ENCODE assay signal across 12 cellular contexts in the genomic region with DNA sequence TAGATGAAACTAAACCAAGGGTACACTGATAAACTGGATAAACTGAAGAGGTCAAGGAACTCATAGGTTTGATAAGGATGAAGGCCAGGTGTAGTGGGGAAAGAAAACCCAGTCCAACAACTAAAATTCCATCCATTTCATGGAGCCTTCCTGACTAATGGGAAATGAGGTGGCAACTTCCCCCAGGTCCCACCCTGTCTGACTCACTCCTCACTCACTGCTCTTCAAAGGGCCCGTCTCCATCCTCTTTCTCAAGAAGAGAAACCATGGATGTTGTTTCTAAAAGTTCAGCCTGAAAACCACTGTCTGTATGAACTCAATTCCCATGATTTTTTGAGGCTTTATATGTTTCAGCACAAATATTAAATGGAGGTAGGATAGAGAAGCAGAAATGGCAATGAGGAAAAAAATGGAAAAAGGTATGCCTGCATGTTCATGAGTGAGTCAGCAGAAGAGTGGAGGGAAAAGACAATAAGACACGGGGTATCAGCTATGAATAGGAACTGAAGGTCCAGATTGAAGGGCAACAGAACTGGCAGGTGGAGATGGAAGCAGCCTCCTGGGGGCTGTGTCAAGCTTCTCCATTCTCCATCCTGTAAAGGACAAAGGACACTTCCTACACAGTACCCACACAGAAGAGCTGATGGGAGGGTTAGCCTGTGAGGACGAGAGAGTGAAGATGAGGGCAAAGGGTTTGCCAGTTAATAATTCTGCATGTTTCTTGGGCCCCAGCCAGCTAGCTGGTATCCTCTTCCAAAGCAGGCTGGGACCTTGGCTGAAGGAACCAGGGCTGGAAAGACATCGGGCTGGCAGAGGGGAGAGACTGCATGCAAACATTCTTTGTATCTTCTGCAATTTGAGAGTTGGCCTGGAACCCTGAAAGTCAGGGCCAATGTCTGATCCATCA. TPM values are rescaled to one million over a fixed set of nuclear protein-coding genes. Genes with fewer than 3 reads are reported as not detected.
DNase-seq lines count a peak whose midpoint lies in the region; ATAC-seq and TF ChIP-seq lines count a peak whose summit lies in the region.
"Had no signal": no experiment of that assay in that cellular context is flagged by ENCODE, and none has a peak within 500 bp of the region (broad histone marks: within the 10 kb centered on the region; RNA-seq: fewer than 3 reads in every experiment).

No MANE protein-coding gene starts in this region.

- no peak overlapping the region for H3K4me3 ChIP-seq in choroid plexus epithelial cell (ENCODE audit: low read depth, low read length)

- peak; percentile 87 for ATAC-seq in left lobe of liver
- ATAC-seq: activated T-cell treated with anti-CD3 and anti-CD28 coated beads, Interleukin-2, amount 50 U/mL, for 4 hours had no signal

- H3K36me3 Mint-ChIP-seq in nephron progenitor cell (ENCODE audit: low read depth), result no peaks in the 10 kb centered on the region

- H3K27me3 Mint-ChIP-seq in nephron progenitor cell (ENCODE audit: low read depth, poor library complexity), result peaks cover 5% of the 10 kb centered on the region

- in situ Hi-C loops in ACHN (cut with HindIII; ENCODE audit: low pct_ligation_motif_present, low pct_unique_long_range_greater_than_20kb, low sequenced_read_pairs), result no loop called here

- TF ChIP-seq CTCF in choroid plexus epithelial cell (conservative IDR thresholded peaks at IDR 0.05; ENCODE audit: low read depth, low read length) (no peak), nephron progenitor cell (IDR thresholded peaks at IDR 0.05) (no peak)

- H3K27ac Mint-ChIP-seq in nephron progenitor cell, result no peak overlapping the region

- DNase-seq in ACHN (peak; percentile 65), LHCN-M2 (ENCODE audit: low read depth) (peak; percentile 81), choroid plexus epithelial cell (ENCODE audit: low read depth) (peak; percentile 64), left lobe of liver (ENCODE audit: low spot score) (peak; percentile 62), KG1 (lab: John Stamatoyannopoulos, UW) (no peak), nephron progenitor cell (no peak), GOT3 (lab: John Stamatoyannopoulos, UW) (no peak)
- DNase-seq in activated CD4-positive, alpha-beta T cell treated with anti-CD3 and anti-CD28 coated beads for 1 hour, result no peak
- DNase-seq: activated T-cell treated with anti-CD3 and anti-CD28 coated beads, Interleukin-2, amount 50 U/mL, for 4 hours; effector CD4-positive, alpha-beta T cell; mesendoderm; NCI-H510A treated with DMSO at 0.1 percent for 48 hours had no signal

- no peak overlapping the region for H3K4me3 Mint-ChIP-seq in nephron progenitor cell
- H3K4me3 Mint-ChIP-seq: activated T-cell treated with anti-CD3 and anti-CD28 coated beads, Interleukin-2, amount 50 U/mL, for 4 hours had no signal

- no peaks in the 10 kb centered on the region for H3K9me3 Mint-ChIP-seq in nephron progenitor cell
- H3K9me3 Mint-ChIP-seq: activated T-cell treated with anti-CD3 and anti-CD28 coated beads, Interleukin-2, amount 50 U/mL, for 4 hours had no signal

- peaks cover 14% of the 10 kb centered on the region for H3K4me1 Mint-ChIP-seq in nephron progenitor cell

RNA-seq across cellular contexts. Expression of a gene that starts 5.5 kb away (rescaled TPM):
- total RNA-seq in LHCN-M2 (2014; rRNA removed) (84.8 and 88.4 TPM in 2 replicates), left lobe of liver (21.7 TPM)
- 179 TPM for polyA plus RNA-seq in LHCN-M2 (2012)

RNA-seq across cellular contexts. Expression of a gene that starts 14.5 kb away (rescaled TPM):
- 203 and 206 TPM in 2 replicates for total RNA-seq in LHCN-M2 (2014; rRNA removed)
- polyA plus RNA-seq in LHCN-M2 (2012), result 108 TPM
- total RNA-seq in left lobe of liver, result 0.78 TPM

RNA-seq across cellular contexts. Expression of a gene that starts 16.3 kb away (rescaled TPM):
- total RNA-seq in LHCN-M2 (2014; rRNA removed) (31.5 and 31.7 TPM in 2 replicates), left lobe of liver (19.7 TPM)
- 40.8 TPM for polyA plus RNA-seq in LHCN-M2 (2012)

RNA-seq across cellular contexts. Expression of a gene that starts 16.4 kb away (rescaled TPM):
- total RNA-seq in LHCN-M2 (2014; rRNA removed) (12.0 and 14.4 TPM in 2 replicates), left lobe of liver (21.3 TPM)
- 6.4 TPM for polyA plus RNA-seq in LHCN-M2 (2012)

RNA-seq across cellular contexts. Expression of a gene that starts 35.7 kb away (rescaled TPM):
- total RNA-seq in LHCN-M2 (2014; rRNA removed) (not detected in 2 replicates), left lobe of liver (0.15 TPM)
- not detected for polyA plus RNA-seq in LHCN-M2 (2012)
- total RNA-seq: activated T-cell treated with anti-CD3 and anti-CD28 coated beads, Interleukin-2, amount 50 U/mL, for 4 hours had no signal

Comparison
In these comparisons a context has a peak if more than half of its experiments do, and no peak if none do; other contexts are left out.
1. DNase-seq: peak in ACHN (single experiment), LHCN-M2 (single experiment), choroid plexus epithelial cell (single experiment) and left lobe of liver (single experiment); none in activated CD4-positive, alpha-beta T cell treated with anti-CD3 and anti-CD28 coated beads for 1 hour (single experiment), KG1 (single experiment), nephron progenitor cell (single experiment) and GOT3 (single experiment).
2. RNA of a gene that starts 14.5 kb away (total RNA-seq): 203 to 206 TPM in LHCN-M2; 0.78 TPM in left lobe of liver (single experiment); every median in the first group is over 100 times any median in the second.